8 cellular contexts compared by ENCODE assay signal in the genomic region with DNA sequence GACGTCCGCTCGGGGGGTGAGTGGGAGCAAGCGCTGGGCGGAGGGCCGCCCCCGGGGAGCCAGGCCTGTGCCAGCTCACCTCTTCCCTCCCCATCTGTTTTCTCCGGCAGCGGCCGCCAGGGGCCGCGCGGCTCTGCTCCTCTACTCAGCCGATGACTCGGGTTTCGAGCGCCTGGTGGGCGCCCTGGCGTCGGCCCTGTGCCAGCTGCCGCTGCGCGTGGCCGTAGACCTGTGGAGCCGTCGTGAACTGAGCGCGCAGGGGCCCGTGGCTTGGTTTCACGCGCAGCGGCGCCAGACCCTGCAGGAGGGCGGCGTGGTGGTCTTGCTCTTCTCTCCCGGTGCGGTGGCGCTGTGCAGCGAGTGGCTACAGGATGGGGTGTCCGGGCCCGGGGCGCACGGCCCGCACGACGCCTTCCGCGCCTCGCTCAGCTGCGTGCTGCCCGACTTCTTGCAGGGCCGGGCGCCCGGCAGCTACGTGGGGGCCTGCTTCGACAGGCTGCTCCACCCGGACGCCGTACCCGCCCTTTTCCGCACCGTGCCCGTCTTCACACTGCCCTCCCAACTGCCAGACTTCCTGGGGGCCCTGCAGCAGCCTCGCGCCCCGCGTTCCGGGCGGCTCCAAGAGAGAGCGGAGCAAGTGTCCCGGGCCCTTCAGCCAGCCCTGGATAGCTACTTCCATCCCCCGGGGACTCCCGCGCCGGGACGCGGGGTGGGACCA. TPM values are rescaled to one million over a fixed set of nuclear protein-coding genes. Genes with fewer than 3 reads are reported as not detected.
DNase-seq lines count a peak whose midpoint lies in the region; ATAC-seq and TF ChIP-seq lines count a peak whose summit lies in the region.

No MANE protein-coding gene starts in this region.

- H3K4me1 ChIP-seq in ovary (ENCODE audit: insufficient read depth): peaks cover 12% of the 10 kb centered on the region
- peaks cover 11% of the 10 kb centered on the region for H3K4me1 ChIP-seq in thymus (ENCODE audit: control insufficient read depth, insufficient read depth, low read length)

- peak overlapping the region; percentile 83 for H3K4me3 Mint-ChIP-seq in glutamatergic neuron (ENCODE audit: unreplicated experiment)

- intact Hi-C loops in ovary (cut with DNase I): loop anchor here in 2 of 4 donors (2.0 to 10.0 kb wide), 3 partner anchors 14 to 198 kb away; a partner anchor contains a TSS

- TF ChIP-seq CTCF in glutamatergic neuron (IDR thresholded peaks at IDR 0.05; ENCODE audit: partially characterized antibody, unreplicated experiment) (peak; percentile 62), ovary (IDR thresholded peaks at IDR 0.05) (peak in 2 of 3 donors; percentile 83 to 90)

- no peaks in the 10 kb centered on the region for H3K36me3 ChIP-seq in ovary
- peaks cover 7% of the 10 kb centered on the region for H3K36me3 ChIP-seq in thymus (ENCODE audit: control insufficient read depth, insufficient read depth)

- peak overlapping the region; percentile 77 to 87 for H3K27ac ChIP-seq in ovary
- peak overlapping the region; percentile 97 for H3K27ac ChIP-seq in thymus (ENCODE audit: low read depth)

- H3K27me3 ChIP-seq in ovary: no peaks in the 10 kb centered on the region
- no peaks in the 10 kb centered on the region for H3K27me3 ChIP-seq in thymus (ENCODE audit: control insufficient read depth, insufficient read depth)

- H3K36me3 Mint-ChIP-seq in glutamatergic neuron (ENCODE audit: unreplicated experiment): no peaks in the 10 kb centered on the region

- H3K4me1 Mint-ChIP-seq in glutamatergic neuron (ENCODE audit: low read depth, unreplicated experiment): peaks cover 12% of the 10 kb centered on the region

- peak; percentile 59 for ATAC-seq in GM21717 (IDR thresholded peaks at IDR 0.05; ENCODE audit: unreplicated experiment)

- peaks cover 5% of the 10 kb centered on the region for H3K27me3 Mint-ChIP-seq in glutamatergic neuron (ENCODE audit: unreplicated experiment)

- WGBS in ovary, 3 donors: 1% methylated on average over 15 to 77 of the region's 77 CpGs
- under 1% methylated on average over 77 of the region's 77 CpGs for WGBS in thymus

- DNase-seq in ELR (ENCODE audit: low read depth) (peak; percentile 84), KG1 (lab: John Stamatoyannopoulos, UW) (peak; percentile 71), SHP77 treated with DMSO at 0.1 percent for 48 hours (lab: John Stamatoyannopoulos, UW) (peak; percentile 63), glutamatergic neuron (peak; percentile 83), ovary (peak; percentile 64 to 90 (median 78))
- DNase-seq in activated gamma-delta T cell treated with anti-CD3 and anti-CD28 coated beads, Interleukin-2, amount 50 U/mL, for 16 hours (ENCODE audit: low read depth): peak; percentile 86

- H3K9me3 ChIP-seq in ovary (no peaks in the 10 kb centered on the region), thymus (ENCODE audit: control insufficient read depth) (no peaks in the 10 kb centered on the region)

- H3K4me3 ChIP-seq in ovary: peak overlapping the region; percentile 51
- peak overlapping the region; percentile 74 for H3K4me3 ChIP-seq in thymus (ENCODE audit: low read length)

- TF ChIP-seq POLR2A in ovary (IDR thresholded peaks at IDR 0.05): no peak

- TF ChIP-seq EP300 in ovary (IDR thresholded peaks at IDR 0.05): no peak

- peak overlapping the region; percentile 86 for H3K27ac Mint-ChIP-seq in glutamatergic neuron (ENCODE audit: unreplicated experiment)

- H3K9me3 Mint-ChIP-seq in glutamatergic neuron (ENCODE audit: unreplicated experiment): peaks cover 5% of the 10 kb centered on the region

RNA-seq across cellular contexts. Expression of a gene that starts 0.6 kb away (rescaled TPM):
- total RNA-seq in glutamatergic neuron (ENCODE audit: unreplicated experiment): 92.6 TPM
- total RNA-seq in ovary: 10 to 100 TPM; 11.2 to 35.2 (median 29.0) TPM
- polyA plus RNA-seq in ovary: 10 to 100 TPM; 18.3 to 31.8 TPM
- 36.4 TPM for polyA plus RNA-seq in thymus

RNA-seq across cellular contexts. Expression of a gene that starts 16.1 kb away (rescaled TPM):
- total RNA-seq in glutamatergic neuron (ENCODE audit: unreplicated experiment): 41.9 TPM
- 10 to 100 TPM; 24.0 to 46.5 (median 37.4) TPM for total RNA-seq in ovary
- 10 to 100 TPM; 14.2 to 34.1 TPM for polyA plus RNA-seq in ovary
- polyA plus RNA-seq in thymus: 17.5 TPM

RNA-seq across cellular contexts. Expression of a gene that starts 19.2 kb away (rescaled TPM):
- total RNA-seq in glutamatergic neuron (ENCODE audit: unreplicated experiment) (8.9 TPM), ovary (1 to 10 TPM; 1.4 to 6.0 (median 2.6) TPM)
- polyA plus RNA-seq in ovary (1 to 10 TPM; 1.0 TPM), thymus (1.6 TPM)

RNA-seq across cellular contexts. Expression of a gene that starts 30.4 kb away (rescaled TPM):
- total RNA-seq in glutamatergic neuron (ENCODE audit: unreplicated experiment) (3.9 TPM), ovary (1 to 10 TPM in 6 of 7 donors, under 1 TPM in 1; 0.48 to 3.6 (median 1.3) TPM)
- polyA plus RNA-seq in ovary (1 to 10 TPM; 1.1 to 2.0 TPM), thymus (3.6 TPM)

RNA-seq across cellular contexts. Expression of a gene that starts 42.6 kb away (rescaled TPM):
- total RNA-seq in glutamatergic neuron (ENCODE audit: unreplicated experiment) (37.8 TPM), ovary (10 to 100 TPM; 25.7 to 39.9 (median 31.6) TPM)
- polyA plus RNA-seq in ovary (10 to 100 TPM; 36.2 to 54.0 TPM), thymus (37.5 TPM)

Comparison
In these comparisons a context has a peak if more than half of its experiments do, and no peak if none do; other contexts are left out.
1. Peak in every context shown above with its lines: DNase-seq, ATAC-seq, H3K4me3 ChIP-seq and H3K27ac ChIP-seq.